Comparison of ENCODE assay signal across 8 cellular contexts in the genomic region with DNA sequence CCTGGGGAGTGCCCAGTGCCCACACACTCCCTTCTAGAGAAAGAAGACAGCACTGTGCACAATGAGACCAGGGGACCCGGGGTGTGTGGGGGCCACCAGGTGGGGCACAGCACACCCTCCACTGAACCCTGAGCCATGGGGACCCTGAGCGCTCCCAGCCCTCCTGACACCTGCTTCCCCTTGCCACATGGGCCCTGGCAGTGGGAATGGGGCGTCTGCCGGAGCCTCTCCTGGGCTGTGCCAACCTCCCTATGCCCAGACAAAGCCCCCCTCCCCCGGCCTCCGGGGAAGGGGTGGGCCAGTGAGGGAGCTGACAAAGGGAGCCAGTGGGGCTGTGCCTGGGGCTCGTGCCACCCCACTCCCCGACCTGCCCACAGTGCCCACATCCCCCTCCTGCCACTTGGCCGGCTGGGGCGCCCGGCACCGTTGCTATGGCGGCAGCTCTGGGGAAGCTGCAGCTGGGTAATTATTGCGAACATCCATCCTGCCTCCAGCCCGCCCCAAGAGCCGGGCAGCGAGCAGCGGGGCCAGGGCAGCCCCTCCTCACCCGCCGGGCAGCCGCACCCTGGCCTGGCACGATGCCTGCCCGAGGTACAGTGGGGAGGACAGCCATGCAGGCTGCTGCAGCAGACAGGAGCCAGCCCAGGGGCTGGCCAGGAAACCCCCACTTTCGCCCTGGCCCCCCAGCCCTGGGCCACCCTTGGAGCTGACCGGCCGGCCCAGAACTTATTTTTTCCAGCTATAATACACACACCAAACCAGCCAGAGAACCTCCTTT. TPM values are rescaled to one million over a fixed set of nuclear protein-coding genes. Genes with fewer than 3 reads are reported as not detected.
DNase-seq lines count a peak whose midpoint lies in the region; ATAC-seq and TF ChIP-seq lines count a peak whose summit lies in the region.
"Had no signal": no experiment of that assay in that cellular context is flagged by ENCODE, and none has a peak within 500 bp of the region (broad histone marks: within the 10 kb centered on the region; RNA-seq: fewer than 3 reads in every experiment).

No MANE protein-coding gene starts in this region.

- no peaks in the 10 kb centered on the region for H3K36me3 Mint-ChIP-seq in activated CD8-positive, alpha-beta T cell treated with anti-CD3 and anti-CD28 coated beads for 36 hours (ENCODE audit: low read depth)
- no peaks in the 10 kb centered on the region for H3K36me3 Mint-ChIP-seq in naive thymus-derived CD4-positive, alpha-beta T cell

- no peak overlapping the region for H3K4me3 ChIP-seq in naive thymus-derived CD4-positive, alpha-beta T cell (ENCODE audit: low read length)

- DNase-seq in NCI-H1092 treated with DMSO at 0.1 percent for 48 hours (lab: John Stamatoyannopoulos, UW) (peak; percentile 92), HCEC 1CT (no peak), amniotic stem cell (lab: John Stamatoyannopoulos, UW) (no peak)
- DNase-seq in activated CD8-positive, alpha-beta T cell treated with anti-CD3 and anti-CD28 coated beads for 36 hours, result peak; percentile 22
- DNase-seq in naive thymus-derived CD4-positive, alpha-beta T cell, result peak in 1 of 9 donors; percentile 17

- peaks cover 0 to 8% of the 10 kb centered on the region in 2 donors for H3K4me1 ChIP-seq in naive thymus-derived CD4-positive, alpha-beta T cell (ENCODE audit: control insufficient read depth in 2 of 2, insufficient read depth in 2 of 2, low read length in 2 of 2)

- H3K4me3 Mint-ChIP-seq in activated CD8-positive, alpha-beta T cell treated with anti-CD3 and anti-CD28 coated beads for 36 hours, result peak overlapping the region; percentile 29
- peak overlapping the region in 7 of 10 donors; percentile 10 to 49 (median 42) for H3K4me3 Mint-ChIP-seq in naive thymus-derived CD4-positive, alpha-beta T cell

- H3K36me3 ChIP-seq in naive thymus-derived CD4-positive, alpha-beta T cell (ENCODE audit: control insufficient read depth in 2 of 3, insufficient read depth in 3 of 3, low read length in 3 of 3), result no peaks in the 10 kb centered on the region

- no peak overlapping the region for H3K27ac ChIP-seq in naive thymus-derived CD4-positive, alpha-beta T cell (ENCODE audit: low read depth, low read length)

- H3K9me3 Mint-ChIP-seq in activated CD8-positive, alpha-beta T cell treated with anti-CD3 and anti-CD28 coated beads for 36 hours, result no peaks in the 10 kb centered on the region
- H3K9me3 Mint-ChIP-seq in naive thymus-derived CD4-positive, alpha-beta T cell, result no peaks in the 10 kb centered on the region

- no peaks in the 10 kb centered on the region for H3K27me3 ChIP-seq in naive thymus-derived CD4-positive, alpha-beta T cell (ENCODE audit: control insufficient read depth in 2 of 2, insufficient read depth in 2 of 2, low read length in 2 of 2)

- TF ChIP-seq CTCF in activated CD8-positive, alpha-beta T cell treated with anti-CD3 and anti-CD28 coated beads for 36 hours (IDR thresholded peaks at IDR 0.05), result no peak

- H3K4me1 Mint-ChIP-seq in activated CD8-positive, alpha-beta T cell treated with anti-CD3 and anti-CD28 coated beads for 36 hours (ENCODE audit: low read depth), result peaks cover 14% of the 10 kb centered on the region
- H3K4me1 Mint-ChIP-seq in naive thymus-derived CD4-positive, alpha-beta T cell, result peaks cover 0 to 16% (median 7%) of the 10 kb centered on the region in 7 donors

- ATAC-seq in GM21381 (IDR thresholded peaks at IDR 0.05; ENCODE audit: unreplicated experiment) (peak; percentile 25), GM21367 (IDR thresholded peaks at IDR 0.05; ENCODE audit: unreplicated experiment) (no peak)
- ATAC-seq in activated CD8-positive, alpha-beta T cell treated with anti-CD3 and anti-CD28 coated beads for 36 hours, result peak; percentile 25
- peak; percentile 62 for ATAC-seq in naive thymus-derived CD4-positive, alpha-beta T cell

- intact Hi-C loops in activated CD8-positive, alpha-beta T cell treated with anti-CD3 and anti-CD28 coated beads for 36 hours (cut with micrococcal nuclease), result no loop called here
- intact Hi-C loops in naive thymus-derived CD4-positive, alpha-beta T cell (cut with micrococcal nuclease), result no loop called here

- no peaks in the 10 kb centered on the region for H3K9me3 ChIP-seq in naive thymus-derived CD4-positive, alpha-beta T cell (ENCODE audit: control insufficient read depth in 2 of 3, low read length in 3 of 3)

- no peaks in the 10 kb centered on the region for H3K27me3 Mint-ChIP-seq in activated CD8-positive, alpha-beta T cell treated with anti-CD3 and anti-CD28 coated beads for 36 hours
- peaks cover 0 to 2% (median 0%) of the 10 kb centered on the region in 5 donors for H3K27me3 Mint-ChIP-seq in naive thymus-derived CD4-positive, alpha-beta T cell

- peak overlapping the region; percentile 75 for H3K27ac Mint-ChIP-seq in activated CD8-positive, alpha-beta T cell treated with anti-CD3 and anti-CD28 coated beads for 36 hours
- H3K27ac Mint-ChIP-seq in naive thymus-derived CD4-positive, alpha-beta T cell, result peak overlapping the region in 1 of 9 donors; percentile 42

- POLR2A ChIA-PET in activated CD8-positive, alpha-beta T cell treated with anti-CD3 and anti-CD28 coated beads for 36 hours (lab: Charles Lee), result interaction anchor here (0.6 to 1.0 kb wide), 3 partner anchors 16 to 104 kb away, joined by 3 to 4 read pairs (median 3); no protein-coding TSS in a partner anchor
- POLR2A ChIA-PET in naive thymus-derived CD4-positive, alpha-beta T cell (lab: Charles Lee), result no interaction called here

- CTCF ChIA-PET in activated CD8-positive, alpha-beta T cell treated with anti-CD3 and anti-CD28 coated beads for 36 hours (lab: Charles Lee), result interaction anchor here (1.1 to 1.7 kb wide), 6 partner anchors 12 to 151 kb away, joined by 3 to 15 read pairs (median 4); no protein-coding TSS in a partner anchor
- CTCF ChIA-PET in naive thymus-derived CD4-positive, alpha-beta T cell (lab: Charles Lee), result no interaction called here

RNA-seq across cellular contexts. Expression of a gene that starts 41.9 kb away (rescaled TPM):
- total RNA-seq in activated CD8-positive, alpha-beta T cell treated with anti-CD3 and anti-CD28 coated beads for 36 hours, result 10 to 100 TPM; 23.3 to 23.9 TPM
- 10 to 100 TPM; 29.4 to 81.9 (median 74.6) TPM for total RNA-seq in naive thymus-derived CD4-positive, alpha-beta T cell
- 10 to 100 TPM; 17.3 to 23.5 TPM for polyA plus RNA-seq in naive thymus-derived CD4-positive, alpha-beta T cell

RNA-seq across cellular contexts. Expression of a gene that starts 46.7 kb away (rescaled TPM):
- under 1 TPM; 0.16 to 0.47 TPM for total RNA-seq in activated CD8-positive, alpha-beta T cell treated with anti-CD3 and anti-CD28 coated beads for 36 hours
- total RNA-seq in naive thymus-derived CD4-positive, alpha-beta T cell, result 1 to 10 TPM in 1 of 5 experiments, under 1 TPM in 3, not detected in 1; 0.10 to 1.1 (median 0.44) TPM
- under 1 TPM in 1 of 2 donors, not detected in 1; 0.10 TPM for polyA plus RNA-seq in naive thymus-derived CD4-positive, alpha-beta T cell
- total RNA-seq: dermis microvascular lymphatic vessel endothelial cell had no signal

Comparison
In these comparisons a context has a peak if more than half of its experiments do, and no peak if none do; other contexts are left out.
1. DNase-seq: peak in NCI-H1092 treated with DMSO at 0.1 percent for 48 hours (single experiment) and activated CD8-positive, alpha-beta T cell treated with anti-CD3 and anti-CD28 coated beads for 36 hours (single experiment); none in HCEC 1CT (single experiment) and amniotic stem cell (single experiment).